ENCODE assay signal across 8 cellular contexts in genomic region chrX:48597353-48598264, GRCh38. TPM values are rescaled to one million over a fixed set of nuclear protein-coding genes. Genes with fewer than 3 reads are reported as not detected.
DNase-seq lines count a peak whose midpoint lies in the region; ATAC-seq, FAIRE-seq and TF ChIP-seq lines count a peak whose summit lies in the region.

WDR13 (plus strand) TSS chrX:48597492; CDS start chrX:48597997, 505 bp downstream.

- DNase-seq in CD4-positive, alpha-beta T cell, result peak; percentile 81 to 92 (median 88)
- DNase-seq in HTR-8/SVneo (ENCODE audit: insufficient read length, low spot score) (peak; percentile 81), NOMO-1 treated with DMSO at 0.1 percent for 48 hours (lab: John Stamatoyannopoulos, UW; ENCODE audit: unreplicated experiment) (peak; percentile 76), lung microvascular endothelial cell (ENCODE audit: low read depth in 2 of 2) (peak; percentile 95 to 96)
- peak; percentile 80 to 85 for DNase-seq in activated CD8-positive, alpha-beta memory T cell treated with anti-CD3 and anti-CD28 coated beads for 4 hours (ENCODE audit: low read depth in 2 of 2)
- peak; percentile 78 to 85 (median 85) for DNase-seq in effector memory CD4-positive, alpha-beta T cell
- peak; percentile 75 to 86 (median 82) for DNase-seq in stimulated activated CD4-positive, alpha-beta T cell treated with anti-CD3 and anti-CD28 coated beads, TNF-alpha, amount 100 ng/mL, for 4 hours (ENCODE audit: low read depth in 3 of 3)

- no peak for TF ChIP-seq CTCF in CD4-positive, alpha-beta T cell (IDR thresholded peaks at IDR 0.05)

- H3K27me3 ChIP-seq in CD4-positive, alpha-beta T cell (ENCODE audit: control insufficient read depth, insufficient read depth, low read length), result no peaks in the 10 kb centered on the region
- H3K27me3 ChIP-seq in effector memory CD4-positive, alpha-beta T cell (replicated peaks; ENCODE audit: control insufficient read depth, insufficient read depth, low read length, poor library complexity, severe bottlenecking), result no peaks in the 10 kb centered on the region

- H3K9me3 Mint-ChIP-seq in CD4-positive, alpha-beta T cell, result no peaks in the 10 kb centered on the region

- CTCF ChIA-PET in CD4-positive, alpha-beta T cell (lab: Charles Lee), result no interaction called here

- peak within 1 kb of the TSS; percentile 98 for H3K4me3 Mint-ChIP-seq in CD4-positive, alpha-beta T cell

- no peaks in the 10 kb centered on the region for H3K27me3 Mint-ChIP-seq in CD4-positive, alpha-beta T cell

- peak; percentile 95 for FAIRE-seq in HTR-8/SVneo (lab: Jason Lieb, UNC)

- peak within 1 kb of the TSS; percentile 100 for H3K27ac Mint-ChIP-seq in CD4-positive, alpha-beta T cell

- H3K9me3 ChIP-seq in CD4-positive, alpha-beta T cell (ENCODE audit: control insufficient read depth, low read length), result no peaks in the 10 kb centered on the region
- H3K9me3 ChIP-seq in effector memory CD4-positive, alpha-beta T cell (ENCODE audit: control insufficient read depth, low read length), result no peaks in the 10 kb centered on the region

- intact Hi-C loops in CD4-positive, alpha-beta T cell (cut with DNase I, micrococcal nuclease), result loop anchor here (2.0 to 5.0 kb wide), 4 partner anchors 75 to 360 kb away; partner anchors contain the start of genes EBP (in 1 of the 2), FTSJ1 (in 1 of the 2) and OTUD5 (in 1 of the 2)

- H3K36me3 Mint-ChIP-seq in CD4-positive, alpha-beta T cell (ENCODE audit: low read depth), result peaks cover 22% of the 10 kb centered on the region

- H3K4me3 ChIP-seq in effector memory CD4-positive, alpha-beta T cell (ENCODE audit: insufficient read depth, low read depth, low read length, poor library complexity, severe bottlenecking), result peak within 1 kb of the TSS; percentile 74

- peak within 1 kb of the TSS; percentile 96 for H3K27ac ChIP-seq in CD4-positive, alpha-beta T cell (ENCODE audit: low read depth, low read length)
- H3K27ac ChIP-seq in effector memory CD4-positive, alpha-beta T cell (ENCODE audit: insufficient read depth, low read length, poor library complexity, severe bottlenecking), result peak within 1 kb of the TSS; percentile 98

- H3K36me3 ChIP-seq in effector memory CD4-positive, alpha-beta T cell (ENCODE audit: control insufficient read depth, insufficient read depth, low read length), result peaks cover 10% of the 10 kb centered on the region

- H3K4me1 ChIP-seq in effector memory CD4-positive, alpha-beta T cell (ENCODE audit: control insufficient read depth, insufficient read depth, low read length, poor library complexity, severe bottlenecking), result no peaks in the 10 kb centered on the region

- POLR2A ChIA-PET in CD4-positive, alpha-beta T cell (lab: Charles Lee), result interaction anchor here (0.7 to 1.7 kb wide), 7 partner anchors 23 to 577 kb away, joined by 3 to 27 read pairs (median 4); partner anchors contain the start of genes RBM3, TBC1D25 and ZNF630

- peaks cover 15% of the 10 kb centered on the region for H3K4me1 Mint-ChIP-seq in CD4-positive, alpha-beta T cell (ENCODE audit: low read depth)

- peak; percentile 81 for ATAC-seq in CD4-positive, alpha-beta T cell (ENCODE audit: poor library complexity)
- ATAC-seq in GM19463 (IDR thresholded peaks at IDR 0.05; ENCODE audit: unreplicated experiment), result peak; percentile 69

RNA-seq across cellular contexts. Expression of gene WDR13, which starts in this region (rescaled TPM):
- total RNA-seq in CD4-positive, alpha-beta T cell, result 10 to 100 TPM; 37.9 to 43.4 TPM
- total RNA-seq in lung microvascular endothelial cell, result 88.7 and 90.9 TPM in 2 replicates

Comparison
In these comparisons a context has a peak if more than half of its experiments do, and no peak if none do; other contexts are left out.
1. Peak in every context shown above with its lines: DNase-seq, ATAC-seq, H3K4me3 ChIP-seq and H3K27ac ChIP-seq.